In the genomic region with DNA sequence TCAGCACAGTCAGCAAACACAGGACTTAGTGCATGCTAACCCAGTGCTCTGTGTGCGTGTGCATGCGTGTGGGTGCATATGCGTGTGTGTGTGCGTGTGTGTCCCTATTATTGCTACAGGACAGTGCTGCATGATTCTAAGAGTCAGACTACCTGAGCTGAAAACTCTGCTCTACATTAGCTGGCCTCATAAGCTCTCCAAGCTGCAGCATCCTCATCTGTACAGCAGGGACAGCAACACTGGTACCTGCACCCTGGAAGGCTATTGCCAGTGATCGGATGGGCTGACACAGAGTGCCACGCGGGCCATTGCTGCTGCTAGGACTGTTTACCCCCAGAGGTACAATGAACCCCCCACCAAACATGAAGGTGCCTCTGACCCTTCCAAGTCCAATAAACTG, we compare ENCODE assay signal across 11 cellular contexts. TPM values are rescaled to one million over a fixed set of nuclear protein-coding genes. Genes with fewer than 3 reads are reported as not detected.
DNase-seq lines count a peak whose midpoint lies in the region; ATAC-seq, FAIRE-seq and TF ChIP-seq lines count a peak whose summit lies in the region.
"Had no signal": no experiment of that assay in that cellular context is flagged by ENCODE, and none has a peak within 500 bp of the region (broad histone marks: within the 10 kb centered on the region; RNA-seq: fewer than 3 reads in every experiment).

No MANE protein-coding gene starts in this region.

- ATAC-seq in lower lobe of right lung = no peak
- ATAC-seq in GM18517 (IDR thresholded peaks at IDR 0.05; ENCODE audit: unreplicated experiment) = no peak

- no peaks in the 10 kb centered on the region for H3K36me3 Mint-ChIP-seq in brain

- no peak for FAIRE-seq in frontal cortex (lab: Jason Lieb, UNC)

- DNase-seq in AG08396 (ENCODE audit: low spot score) (peak; percentile 40), H7 (peak; percentile 49), lower lobe of right lung (no peak), frontal cortex (ENCODE audit: low spot score in 2 of 2) (no peak), AML-193 (lab: John Stamatoyannopoulos, UW) (no peak), NCI-H1436 treated with DMSO at 0.1 percent for 48 hours (lab: John Stamatoyannopoulos, UW) (no peak)
- DNase-seq: NCI-H774 had no signal

- H3K4me3 Mint-ChIP-seq in brain = peak overlapping the region; percentile 78 to 94 (median 82)

- H3K27me3 ChIP-seq in H7 (ENCODE audit: control insufficient read depth, insufficient read depth, low read length) (no peaks in the 10 kb centered on the region; the same call in 1 of the 2 replicates), lower lobe of right lung (ENCODE audit: low read depth) (peaks cover 22% of the 10 kb centered on the region)

- intact Hi-C loops in lower lobe of right lung (cut with DNase I) = no loop called here

- H3K4me1 Mint-ChIP-seq in brain = peaks cover 29% of the 10 kb centered on the region

- H3K9me3 ChIP-seq in lower lobe of right lung = no peaks in the 10 kb centered on the region

- peak in 1 of 2 experiments; percentile 16 for TF ChIP-seq CTCF in brain (conservative IDR thresholded peaks at IDR 0.05)
- no peak for TF ChIP-seq CTCF in lower lobe of right lung (IDR thresholded peaks at IDR 0.05)

- H3K4me1 ChIP-seq in lower lobe of right lung = no peaks in the 10 kb centered on the region

- no peak overlapping the region for H3K27ac ChIP-seq in lower lobe of right lung

- H3K9me3 Mint-ChIP-seq in brain = no peaks in the 10 kb centered on the region

- H3K36me3 ChIP-seq in H7 (replicated peaks; ENCODE audit: control insufficient read depth, insufficient read depth, low read length) = no peaks in the 10 kb centered on the region
- H3K36me3 ChIP-seq in lower lobe of right lung = no peaks in the 10 kb centered on the region

- peak overlapping the region; percentile 62; the same call in 1 of the 2 replicates for H3K4me3 ChIP-seq in H7 (ENCODE audit: insufficient read depth, low read depth, low read length)
- peak overlapping the region; percentile 52 for H3K4me3 ChIP-seq in lower lobe of right lung

- H3K27me3 Mint-ChIP-seq in brain = peaks cover 20% of the 10 kb centered on the region

- peak overlapping the region in 3 of 5 experiments; percentile 63 to 81 (median 75) for H3K27ac Mint-ChIP-seq in brain

RNA-seq across cellular contexts. Expression of gene ADAMTS12, which starts 1.2 kb away (rescaled TPM):
- 2.7 and 3.0 TPM in 2 replicates for total RNA-seq in H7 (2014; rRNA removed; shearing (Covaris generic))
- polyA plus RNA-seq in brain (ENCODE audit: insufficient read depth, low read depth, low replicate concordance) = 0.24 TPM
- total RNA-seq in lower lobe of right lung (7.6 TPM), frontal cortex (1.2 TPM)

RNA-seq across cellular contexts. Expression of gene RXFP3, which starts 45.6 kb away (rescaled TPM):
- total RNA-seq in H7 (2014; rRNA removed; shearing (Covaris generic)) = 0.22 TPM in 1 of 2 replicates, not detected in the other
- polyA plus RNA-seq in brain (ENCODE audit: insufficient read depth, low read depth, low replicate concordance) = not detected
- not detected for total RNA-seq in lower lobe of right lung
- total RNA-seq in frontal cortex = 0.41 TPM
- total RNA-seq: lung microvascular endothelial cell, subcutaneous adipose tissue had no signal

Comparison
In these comparisons a context has a peak if more than half of its experiments do, and no peak if none do; other contexts are left out.
1. DNase-seq: peak in AG08396 (single experiment) and H7 (single experiment); none in lower lobe of right lung (single experiment), frontal cortex (0 of 2), AML-193 (0 of 2) and NCI-H1436 treated with DMSO at 0.1 percent for 48 hours (single experiment).